Comparison of ENCODE assay signal across 3 cellular contexts in the genomic region with DNA sequence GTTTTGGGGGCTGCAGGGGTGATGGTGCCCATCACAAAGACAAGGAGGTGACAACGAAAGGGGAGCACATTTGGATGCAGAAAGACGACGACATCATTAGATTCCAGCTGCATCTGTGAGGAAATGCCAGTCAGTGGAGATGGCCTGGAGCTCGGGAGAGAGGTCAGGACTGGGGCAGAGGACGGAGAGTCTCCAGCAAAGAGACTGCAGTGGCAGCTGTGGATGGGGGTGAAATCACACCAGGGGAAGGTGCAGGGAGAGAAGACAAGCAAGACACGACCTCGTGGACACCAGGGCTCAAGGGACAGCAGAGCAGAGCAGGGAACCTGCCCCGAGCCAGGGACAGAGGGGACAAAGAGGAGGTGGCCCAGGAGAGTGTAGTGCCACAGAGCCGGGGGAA.
TF ChIP-seq lines count a peak whose summit lies in the region.

No MANE protein-coding gene starts in this region.

TF ChIP-seq in SK-N-SH, 30 proteins besides CTCF, POLR2A, EP300 and RAD21:
- TF ChIP-seq MXI1 (IDR thresholded peaks at IDR 0.05; ENCODE audit: low read depth, low read length) (no peak), EZH2phosphoT487 (IDR thresholded peaks at IDR 0.05; ENCODE audit: borderline replicate concordance, low read depth) (no peak), CHD2 (IDR thresholded peaks at IDR 0.05; ENCODE audit: low read length, partially characterized antibody) (no peak), NRF1 (IDR thresholded peaks at IDR 0.05; ENCODE audit: low read depth, low read length) (no peak), IRF3 (IDR thresholded peaks at IDR 0.05; ENCODE audit: low read depth, low read length) (no peak), JUND (IDR thresholded peaks at IDR 0.05) (no peak), SMC3 (IDR thresholded peaks at IDR 0.05; ENCODE audit: low read depth, low read length) (no peak), TCF12 (IDR thresholded peaks at IDR 0.05) (no peak)
- TF ChIP-seq, protein P1, sequence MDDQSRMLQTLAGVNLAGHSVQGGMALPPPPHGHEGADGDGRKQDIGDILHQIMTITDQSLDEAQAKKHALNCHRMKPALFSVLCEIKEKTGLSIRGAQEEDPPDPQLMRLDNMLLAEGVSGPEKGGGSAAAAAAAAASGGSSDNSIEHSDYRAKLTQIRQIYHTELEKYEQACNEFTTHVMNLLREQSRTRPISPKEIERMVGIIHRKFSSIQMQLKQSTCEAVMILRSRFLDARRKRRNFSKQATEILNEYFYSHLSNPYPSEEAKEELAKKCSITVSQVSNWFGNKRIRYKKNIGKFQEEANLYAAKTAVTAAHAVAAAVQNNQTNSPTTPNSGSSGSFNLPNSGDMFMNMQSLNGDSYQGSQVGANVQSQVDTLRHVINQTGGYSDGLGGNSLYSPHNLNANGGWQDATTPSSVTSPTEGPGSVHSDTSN (IDR thresholded peaks at IDR 0.05), result no peak
TF ChIP-seq in SK-N-SH: peak in this region for 0.

TF ChIP-seq in SK-N-SH treated with all-trans-retinoic acid at 6 μM for 48 hours, 23 proteins besides CTCF, POLR2A, EP300 and RAD21:
- TF ChIP-seq, protein P2, sequence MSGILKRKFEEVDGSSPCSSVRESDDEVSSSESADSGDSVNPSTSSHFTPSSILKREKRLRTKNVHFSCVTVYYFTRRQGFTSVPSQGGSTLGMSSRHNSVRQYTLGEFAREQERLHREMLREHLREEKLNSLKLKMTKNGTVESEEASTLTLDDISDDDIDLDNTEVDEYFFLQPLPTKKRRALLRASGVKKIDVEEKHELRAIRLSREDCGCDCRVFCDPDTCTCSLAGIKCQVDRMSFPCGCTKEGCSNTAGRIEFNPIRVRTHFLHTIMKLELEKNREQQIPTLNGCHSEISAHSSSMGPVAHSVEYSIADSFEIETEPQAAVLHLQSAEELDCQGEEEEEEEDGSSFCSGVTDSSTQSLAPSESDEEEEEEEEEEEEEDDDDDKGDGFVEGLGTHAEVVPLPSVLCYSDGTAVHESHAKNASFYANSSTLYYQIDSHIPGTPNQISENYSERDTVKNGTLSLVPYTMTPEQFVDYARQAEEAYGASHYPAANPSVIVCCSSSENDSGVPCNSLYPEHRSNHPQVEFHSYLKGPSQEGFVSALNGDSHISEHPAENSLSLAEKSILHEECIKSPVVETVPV (CRISPR knock-in tag; IDR thresholded peaks at IDR 0.05), result no peak
- TF ChIP-seq CREB5 (CRISPR knock-in tag; IDR thresholded peaks at IDR 0.05; ENCODE audit: low read depth), result no peak
- TF ChIP-seq PPARA (CRISPR knock-in tag; IDR thresholded peaks at IDR 0.05; ENCODE audit: borderline replicate concordance), result no peak
- no peak for TF ChIP-seq ZC3H10 (CRISPR knock-in tag; IDR thresholded peaks at IDR 0.05)
- no peak for TF ChIP-seq ESRRG (CRISPR knock-in tag; IDR thresholded peaks at IDR 0.05)
- TF ChIP-seq TSHZ2 (CRISPR knock-in tag; IDR thresholded peaks at IDR 0.05), result no peak
- no peak for TF ChIP-seq TCF4 (CRISPR knock-in tag; IDR thresholded peaks at IDR 0.05; ENCODE audit: borderline replicate concordance)
- no peak for TF ChIP-seq BACH2 (CRISPR knock-in tag; IDR thresholded peaks at IDR 0.05; ENCODE audit: borderline replicate concordance)
- TF ChIP-seq SNAI2 (CRISPR knock-in tag; IDR thresholded peaks at IDR 0.05), result no peak
- no peak for TF ChIP-seq ZFP30 (CRISPR knock-in tag; IDR thresholded peaks at IDR 0.05)

TF ChIP-seq in H1, 55 proteins besides CTCF, POLR2A, EP300 and RAD21:
- TF ChIP-seq MAX (IDR thresholded peaks at IDR 0.05), result no peak
- no peak for TF ChIP-seq SP4 (IDR thresholded peaks at IDR 0.05; ENCODE audit: low read length)
- no peak for TF ChIP-seq CBX5 (IDR thresholded peaks at IDR 0.05; ENCODE audit: low read depth, low read length)
- no peak for TF ChIP-seq RFX5 (IDR thresholded peaks at IDR 0.05; ENCODE audit: borderline replicate concordance, low read depth, low read length)
- no peak for TF ChIP-seq ZNF274 (IDR thresholded peaks at IDR 0.05; ENCODE audit: borderline replicate concordance, extremely low read depth, low read length)
- TF ChIP-seq MAFK (IDR thresholded peaks at IDR 0.05; ENCODE audit: low read depth, low read length), result no peak
- no peak for TF ChIP-seq SIX5 (IDR thresholded peaks at IDR 0.05; ENCODE audit: low read depth, low read length)
- TF ChIP-seq TBP (IDR thresholded peaks at IDR 0.05; ENCODE audit: low read depth, low read length), result no peak
TF ChIP-seq in H1: peak in this region for 0.
